Comparison of ENCODE assay signal across 16 cellular contexts in genomic region chr15:65936317-65936716, GRCh38.
"Had no signal": no experiment of that assay in that cellular context is flagged by ENCODE, and none has a peak within 500 bp of the region (broad histone marks: within the 10 kb centered on the region; RNA-seq: fewer than 3 reads in every experiment).

No MANE protein-coding gene starts in this region.

- H3K36me3 ChIP-seq: esophagus squamous epithelium, gastroesophageal sphincter, left lung, lower lobe of right lung, neural progenitor cell, ovary had no signal

- DNase-seq: dermis blood vessel endothelial cell; esophagus squamous epithelium; foreskin fibroblast; glutamatergic neuron; islet precursor cell; left lung; lower lobe of right lung; natural killer cell; ovary; right cardiac atrium; small intestine; stimulated activated CD4-positive, alpha-beta T cell treated with anti-CD3 and anti-CD28 coated beads, Interleukin-12 subunit alpha, Interleukin-12 subunit beta, amount 100 ng/mL, for 4 hours; stimulated activated naive CD4-positive, alpha-beta T cell; trophoblast cell had no signal

- H3K27ac ChIP-seq: esophagus squamous epithelium, gastroesophageal sphincter, left lung, lower lobe of right lung, neural progenitor cell, ovary had no signal

- H3K27me3 ChIP-seq: esophagus squamous epithelium, gastroesophageal sphincter, left lung, neural progenitor cell, ovary had no signal

- H3K4me1 ChIP-seq: esophagus squamous epithelium, gastroesophageal sphincter, left lung, neural progenitor cell had no signal

- H3K9me3 ChIP-seq: esophagus squamous epithelium, gastroesophageal sphincter, left lung, lower lobe of right lung, ovary had no signal

- H3K4me3 ChIP-seq: esophagus squamous epithelium, gastroesophageal sphincter, left lung, lower lobe of right lung, neural progenitor cell, ovary had no signal

- ATAC-seq: gastroesophageal sphincter, left lung, lower lobe of right lung, natural killer cell had no signal
